19 cellular contexts compared by ENCODE assay signal in the genomic region with DNA sequence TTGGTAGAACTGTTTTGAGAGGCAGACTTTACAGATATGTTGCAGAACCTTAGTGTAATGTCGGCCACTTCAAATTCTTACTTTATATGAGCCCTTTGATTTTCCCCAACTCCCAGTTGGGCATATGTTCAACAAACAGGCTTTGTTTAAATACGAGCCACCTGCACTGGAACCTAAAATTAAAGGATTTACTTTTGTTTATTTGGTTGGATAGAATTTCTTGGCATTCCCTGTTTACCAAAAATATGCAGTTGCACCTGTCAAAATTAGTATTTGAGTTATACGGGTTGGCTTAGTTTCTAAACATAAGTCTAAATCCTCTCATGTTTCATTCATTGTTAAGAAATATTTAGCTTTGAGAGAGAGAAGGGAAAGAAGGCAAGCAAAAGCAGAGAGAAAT. TPM values are rescaled to one million over a fixed set of nuclear protein-coding genes. Genes with fewer than 3 reads are reported as not detected.
DNase-seq lines count a peak whose midpoint lies in the region; ATAC-seq lines count a peak whose summit lies in the region.
"Had no signal": no experiment of that assay in that cellular context is flagged by ENCODE, and none has a peak within 500 bp of the region (broad histone marks: within the 10 kb centered on the region; RNA-seq: fewer than 3 reads in every experiment).

No MANE protein-coding gene starts in this region.

- no peak overlapping the region for H3K27ac Mint-ChIP-seq in stimulated activated naive CD8-positive, alpha-beta T cell treated with anti-CD3 and anti-CD28 coated beads, Interleukin-15, amount 100 ng/mL, for 72 hours
- H3K27ac Mint-ChIP-seq: CD8-positive, alpha-beta memory T cell had no signal

- no peaks in the 10 kb centered on the region for H3K9me3 Mint-ChIP-seq in stimulated activated naive CD8-positive, alpha-beta T cell treated with anti-CD3 and anti-CD28 coated beads, Interleukin-15, amount 100 ng/mL, for 72 hours
- H3K9me3 Mint-ChIP-seq: CD8-positive, alpha-beta memory T cell had no signal

- no peaks in the 10 kb centered on the region for H3K4me1 Mint-ChIP-seq in stimulated activated naive CD8-positive, alpha-beta T cell treated with anti-CD3 and anti-CD28 coated beads, Interleukin-15, amount 100 ng/mL, for 72 hours
- H3K4me1 Mint-ChIP-seq: CD8-positive, alpha-beta memory T cell had no signal

- DNase-seq in NCI-H2029 treated with DMSO at 0.1 percent for 48 hours (lab: John Stamatoyannopoulos, UW) (peak; percentile 18), NCI-H2029 (lab: John Stamatoyannopoulos, UW) (no peak), NCI-H1417 (lab: John Stamatoyannopoulos, UW) (peak in 2 of 3 experiments; percentile 6 to 63), NCI-H2196 (lab: John Stamatoyannopoulos, UW; ENCODE audit: unreplicated experiment) (peak; percentile 52), myocyte (ENCODE audit: low read depth) (peak; percentile 5), hypothalamus (lab: John Stamatoyannopoulos, UW) (no peak), UCSD-AML1 (lab: John Stamatoyannopoulos, UW; ENCODE audit: unreplicated experiment) (no peak)
- no peak for DNase-seq in stimulated activated naive CD8-positive, alpha-beta T cell treated with anti-CD3 and anti-CD28 coated beads, Interleukin-15, amount 100 ng/mL, for 72 hours
- DNase-seq: CD8-positive, alpha-beta memory T cell; EL; Karpas-422; MM.1S; NCI-H1694 treated with DMSO at 0.1 percent for 48 hours; NCI-H345; NCI-H526 treated with DMSO at 0.1 percent for 48 hours; PC-3; SW 1271 had no signal

- no peak overlapping the region for H3K4me3 Mint-ChIP-seq in stimulated activated naive CD8-positive, alpha-beta T cell treated with anti-CD3 and anti-CD28 coated beads, Interleukin-15, amount 100 ng/mL, for 72 hours
- H3K4me3 Mint-ChIP-seq: CD8-positive, alpha-beta memory T cell had no signal

- peaks cover 8% of the 10 kb centered on the region for H3K27me3 Mint-ChIP-seq in stimulated activated naive CD8-positive, alpha-beta T cell treated with anti-CD3 and anti-CD28 coated beads, Interleukin-15, amount 100 ng/mL, for 72 hours
- H3K27me3 Mint-ChIP-seq: CD8-positive, alpha-beta memory T cell had no signal

- ATAC-seq in stimulated activated naive CD8-positive, alpha-beta T cell treated with anti-CD3 and anti-CD28 coated beads, Interleukin-15, amount 100 ng/mL, for 72 hours = no peak
- ATAC-seq: PC-3 had no signal

RNA-seq across cellular contexts. Expression of a gene that starts 2.4 kb away (rescaled TPM):
- not detected in 2 replicates for total RNA-seq in myocyte
- polyA plus RNA-seq in myocyte (2012) = not detected
- total RNA-seq: CD8-positive, alpha-beta memory T cell; HT-29; PC-3; SK-MEL-5 had no signal
- polyA plus RNA-seq: CD8-positive, alpha-beta memory T cell had no signal

RNA-seq across cellular contexts. Expression of a gene that starts 34.1 kb away (rescaled TPM):
- 5.3 and 5.5 TPM in 2 replicates for total RNA-seq in myocyte
- 1.4 TPM for polyA plus RNA-seq in myocyte (2012)

RNA-seq across cellular contexts. Expression of a gene that starts 34.3 kb away (rescaled TPM):
- 14.8 and 16.3 TPM in 2 replicates for total RNA-seq in myocyte
- polyA plus RNA-seq in myocyte (2012) = 10.9 TPM

RNA-seq across cellular contexts. Expression of a gene that starts 53.2 kb away (rescaled TPM):
- total RNA-seq in myocyte = 0.08 TPM in 1 of 2 replicates, not detected in the other
- polyA plus RNA-seq in myocyte (2012) = not detected
- total RNA-seq: CD8-positive, alpha-beta memory T cell; SK-MEL-5 had no signal
- polyA plus RNA-seq: CD8-positive, alpha-beta memory T cell had no signal

Comparison
In these comparisons a context has a peak if more than half of its experiments do, and no peak if none do; other contexts are left out.
1. DNase-seq: peak in NCI-H2029 treated with DMSO at 0.1 percent for 48 hours (single experiment), NCI-H1417 (2 of 3), NCI-H2196 (single experiment) and myocyte (single experiment); none in NCI-H2029 (single experiment), hypothalamus (0 of 51), UCSD-AML1 (single experiment) and stimulated activated naive CD8-positive, alpha-beta T cell treated with anti-CD3 and anti-CD28 coated beads, Interleukin-15, amount 100 ng/mL, for 72 hours (0 of 2).